ENCODE assay signal across 17 cellular contexts in the genomic region with DNA sequence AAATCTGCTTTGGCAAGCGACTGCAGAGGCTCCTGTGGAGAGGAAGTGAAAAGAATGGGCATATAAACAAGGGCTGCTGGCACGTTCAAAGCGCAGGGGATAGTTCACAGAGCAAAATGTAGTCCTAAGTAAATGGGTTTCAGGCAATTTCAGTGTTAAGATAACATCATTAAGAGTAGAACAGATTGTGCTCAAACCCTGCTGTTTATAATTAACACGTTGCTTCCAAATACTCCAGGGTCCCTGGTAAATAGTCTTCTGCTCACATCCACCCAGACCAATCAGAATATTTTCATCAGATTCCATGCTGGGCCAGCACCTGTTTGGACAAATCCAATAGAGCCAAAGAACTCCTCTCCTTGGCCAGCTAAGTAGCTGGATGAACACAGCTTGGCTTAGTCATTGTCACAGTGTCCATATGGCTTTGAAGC.
A peak's percentile ranks its signal among the peaks of the same experiment; 100 is the strongest.
DNase-seq lines count a peak whose midpoint lies in the region; ATAC-seq and TF ChIP-seq lines count a peak whose summit lies in the region.
"Had no signal": no experiment of that assay in that cellular context is flagged by ENCODE, and none has a peak within 500 bp of the region (broad histone marks: within the 10 kb centered on the region; RNA-seq: fewer than 3 reads in every experiment).

No MANE protein-coding gene starts in this region.

- ATAC-seq in sciatic nerve (peak; percentile 95), HG02642 (IDR thresholded peaks at IDR 0.05; ENCODE audit: poor library complexity, unreplicated experiment) (no peak)
- ATAC-seq in activated CD8-positive, alpha-beta T cell treated with anti-CD3 and anti-CD28 coated beads for 36 hours: no peak
- ATAC-seq: GM12878, heart right ventricle had no signal

- POLR2A ChIA-PET in activated CD8-positive, alpha-beta T cell treated with anti-CD3 and anti-CD28 coated beads for 36 hours (lab: Charles Lee): no interaction called here
- POLR2A ChIA-PET in activated CD4-positive, alpha-beta memory T cell treated with anti-CD3 and anti-CD28 coated beads for 36 hours (lab: Charles Lee): no interaction called here

- H3K27me3 Mint-ChIP-seq in activated CD8-positive, alpha-beta T cell treated with anti-CD3 and anti-CD28 coated beads for 36 hours: no peaks in the 10 kb centered on the region
- no peaks in the 10 kb centered on the region for H3K27me3 Mint-ChIP-seq in activated CD4-positive, alpha-beta memory T cell treated with anti-CD3 and anti-CD28 coated beads for 36 hours
- H3K27me3 Mint-ChIP-seq: CD4-positive, CD25-positive, alpha-beta regulatory T cell; progenitor cell of endocrine pancreas had no signal

- intact Hi-C loops in sciatic nerve (cut with DNase I): no loop called here
- intact Hi-C loops in activated CD8-positive, alpha-beta T cell treated with anti-CD3 and anti-CD28 coated beads for 36 hours (cut with micrococcal nuclease): no loop called here
- intact Hi-C loops in activated CD4-positive, alpha-beta memory T cell treated with anti-CD3 and anti-CD28 coated beads for 36 hours (cut with micrococcal nuclease): no loop called here

- no peak for TF ChIP-seq CTCF in choroid plexus epithelial cell (conservative IDR thresholded peaks at IDR 0.05; ENCODE audit: low read depth, low read length)
- TF ChIP-seq CTCF in activated CD8-positive, alpha-beta T cell treated with anti-CD3 and anti-CD28 coated beads for 36 hours (IDR thresholded peaks at IDR 0.05): no peak

- H3K4me3 Mint-ChIP-seq in activated CD8-positive, alpha-beta T cell treated with anti-CD3 and anti-CD28 coated beads for 36 hours: no peak overlapping the region
- no peak overlapping the region for H3K4me3 Mint-ChIP-seq in activated CD4-positive, alpha-beta memory T cell treated with anti-CD3 and anti-CD28 coated beads for 36 hours
- H3K4me3 Mint-ChIP-seq: CD4-positive, CD25-positive, alpha-beta regulatory T cell had no signal

- no peaks in the 10 kb centered on the region for H3K4me1 Mint-ChIP-seq in activated CD8-positive, alpha-beta T cell treated with anti-CD3 and anti-CD28 coated beads for 36 hours (ENCODE audit: low read depth)
- H3K4me1 Mint-ChIP-seq in activated CD4-positive, alpha-beta memory T cell treated with anti-CD3 and anti-CD28 coated beads for 36 hours (ENCODE audit: low read depth): no peaks in the 10 kb centered on the region
- H3K4me1 Mint-ChIP-seq: CD4-positive, CD25-positive, alpha-beta regulatory T cell had no signal

- H3K36me3 Mint-ChIP-seq in activated CD8-positive, alpha-beta T cell treated with anti-CD3 and anti-CD28 coated beads for 36 hours (ENCODE audit: low read depth): peaks cover 51% of the 10 kb centered on the region
- H3K36me3 Mint-ChIP-seq in activated CD4-positive, alpha-beta memory T cell treated with anti-CD3 and anti-CD28 coated beads for 36 hours: peaks cover 47% of the 10 kb centered on the region

- peaks cover 2% of the 10 kb centered on the region for H3K9me3 Mint-ChIP-seq in activated CD8-positive, alpha-beta T cell treated with anti-CD3 and anti-CD28 coated beads for 36 hours
- H3K9me3 Mint-ChIP-seq in activated CD4-positive, alpha-beta memory T cell treated with anti-CD3 and anti-CD28 coated beads for 36 hours: peaks cover 9% of the 10 kb centered on the region

- peak; percentile 98 for DNase-seq in NCI-H146 (lab: John Stamatoyannopoulos, UW)
- peak; percentile 98 for DNase-seq in NCI-H748 treated with DMSO at 0.1 percent for 48 hours (lab: John Stamatoyannopoulos, UW)
- peak; percentile 43 for DNase-seq in choroid plexus epithelial cell (ENCODE audit: low read depth)
- no peak for DNase-seq in sciatic nerve (ENCODE audit: low spot score)
- no peak for DNase-seq in activated CD8-positive, alpha-beta T cell treated with anti-CD3 and anti-CD28 coated beads for 36 hours
- DNase-seq in activated CD4-positive, alpha-beta memory T cell treated with anti-CD3 and anti-CD28 coated beads for 36 hours: no peak
- no peak for DNase-seq in HK-2 (ENCODE audit: unreplicated experiment)
- DNase-seq: activated CD4-positive, alpha-beta T cell treated with anti-CD3 and anti-CD28 coated beads for 48 hours; CD4-positive, CD25-positive, alpha-beta regulatory T cell; colonic mucosa; heart right ventricle; kidney glomerular epithelial cell; Peyer's patch had no signal

- no peak overlapping the region for H3K27ac Mint-ChIP-seq in activated CD8-positive, alpha-beta T cell treated with anti-CD3 and anti-CD28 coated beads for 36 hours
- no peak overlapping the region for H3K27ac Mint-ChIP-seq in activated CD4-positive, alpha-beta memory T cell treated with anti-CD3 and anti-CD28 coated beads for 36 hours
- H3K27ac Mint-ChIP-seq: progenitor cell of endocrine pancreas had no signal

- no peak overlapping the region for H3K4me3 ChIP-seq in choroid plexus epithelial cell (ENCODE audit: low read depth, low read length)
- H3K4me3 ChIP-seq: colonic mucosa, GM12878, heart right ventricle, Peyer's patch, thoracic aorta had no signal

- CTCF ChIA-PET in activated CD8-positive, alpha-beta T cell treated with anti-CD3 and anti-CD28 coated beads for 36 hours (lab: Charles Lee): no interaction called here
- CTCF ChIA-PET in activated CD4-positive, alpha-beta memory T cell treated with anti-CD3 and anti-CD28 coated beads for 36 hours (lab: Charles Lee): no interaction called here

Comparison
In these comparisons a context has a peak if more than half of its experiments do, and no peak if none do; other contexts are left out.
1. DNase-seq: peak in NCI-H146 (single experiment), NCI-H748 treated with DMSO at 0.1 percent for 48 hours (single experiment) and choroid plexus epithelial cell (single experiment); none in sciatic nerve (single experiment), activated CD8-positive, alpha-beta T cell treated with anti-CD3 and anti-CD28 coated beads for 36 hours (single experiment), activated CD4-positive, alpha-beta memory T cell treated with anti-CD3 and anti-CD28 coated beads for 36 hours (single experiment) and HK-2 (single experiment).